ENCODE assay signal across 1 cellular context in genomic region chr1:182244451-182244850, GRCh38.
TF ChIP-seq lines count a peak whose summit lies in the region.

No MANE protein-coding gene starts in this region.

TF ChIP-seq in K562, 482 proteins besides CTCF, POLR2A, EP300 and RAD21 (continued from another document):
- TF ChIP-seq CREB5 (CRISPR knock-in tag; IDR thresholded peaks at IDR 0.05) (no peak), ILK (tag; IDR thresholded peaks at IDR 0.05; ENCODE audit: borderline replicate concordance, low read depth) (no peak), HNRNPK (IDR thresholded peaks at IDR 0.05; ENCODE audit: low read depth, low read length, poor library complexity, severe bottlenecking) (no peak), KDM1A (IDR thresholded peaks at IDR 0.05) (peak; percentile 18 to 54; a peak in 2 of 4 replicates), ZNF174 (CRISPR knock-in tag; IDR thresholded peaks at IDR 0.05) (no peak), BHLHE40 (IDR thresholded peaks at IDR 0.05; ENCODE audit: low read length) (0 out of 2 replicates have a peak, but pooled peaks have one; percentile 5)
